11 cellular contexts compared by ENCODE assay signal in the genomic region with DNA sequence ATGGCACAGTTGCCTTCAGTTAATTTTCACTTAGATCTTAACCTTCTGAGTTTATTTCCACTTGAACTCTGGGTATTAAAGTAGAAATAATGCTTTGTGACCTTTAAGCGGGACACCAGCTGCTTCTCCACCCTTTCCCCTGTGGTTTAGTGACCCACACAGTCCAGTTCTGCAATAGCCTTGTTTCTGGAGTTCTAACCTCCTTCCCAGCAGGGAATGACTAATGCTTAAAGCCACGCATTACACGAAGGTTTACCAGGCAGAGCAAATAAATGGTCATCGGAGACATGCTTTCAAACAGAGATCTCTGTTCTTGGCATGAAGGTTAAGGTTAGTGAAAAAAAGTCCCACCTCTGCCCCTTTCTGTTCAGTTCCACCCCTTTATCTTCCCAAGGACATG. TPM values are rescaled to one million over a fixed set of nuclear protein-coding genes. Genes with fewer than 3 reads are reported as not detected.
A peak's percentile ranks its signal among the peaks of the same experiment; 100 is the strongest.
DNase-seq lines count a peak whose midpoint lies in the region; ATAC-seq, FAIRE-seq and TF ChIP-seq lines count a peak whose summit lies in the region.
"Had no signal": no experiment of that assay in that cellular context is flagged by ENCODE, and none has a peak within 500 bp of the region (broad histone marks: within the 10 kb centered on the region; RNA-seq: fewer than 3 reads in every experiment).

No MANE protein-coding gene starts in this region.

- POLR2A ChIA-PET in A549 (lab: Yijun Ruan, JAX), result no interaction called here

- no peaks in the 10 kb centered on the region for H3K36me3 ChIP-seq in RWPE2 (ENCODE audit: low read depth)

- FAIRE-seq in A549 (lab: Jason Lieb, UNC), result no peak
- FAIRE-seq: A204.1, GM12878 had no signal

- H3K4me1 Mint-ChIP-seq in nephron, result peaks cover 40% of the 10 kb centered on the region

- H3K27ac ChIP-seq in A549 (peak overlapping the region; percentile 25 to 63; a peak in 4 of 6 replicates), RWPE2 (ENCODE audit: poor library complexity, severe bottlenecking) (no peak overlapping the region), foreskin keratinocyte (no peak overlapping the region)

- CTCF ChIA-PET in A549 (lab: Yijun Ruan, JAX), result interaction anchor here (1.1 to 1.4 kb wide), 2 partner anchors 15 to 76 kb away, joined by 3 to 4 read pairs; no protein-coding TSS in a partner anchor

- no peak for TF ChIP-seq EP300 in A549 (IDR thresholded peaks at IDR 0.05)

- H3K4me1 ChIP-seq in A549 (peaks cover 15% of the 10 kb centered on the region), RWPE2 (ENCODE audit: insufficient read depth, poor library complexity, severe bottlenecking) (peaks cover 4% of the 10 kb centered on the region), foreskin keratinocyte (no peaks in the 10 kb centered on the region)

- H3K9me3 ChIP-seq in A549, result no peaks in the 10 kb centered on the region
- H3K9me3 ChIP-seq in RWPE2 (ENCODE audit: severe bottlenecking), result no peaks in the 10 kb centered on the region

- TF ChIP-seq RAD21 in A549 (conservative IDR thresholded peaks at IDR 0.05 in 1 of 2, IDR thresholded peaks at IDR 0.05 in 1 of 2), result no peak

- no peaks in the 10 kb centered on the region for H3K9me3 Mint-ChIP-seq in nephron

- peak; percentile 78; a peak in 5 of 6 replicates for ATAC-seq in A549
- ATAC-seq in RWPE2 (ENCODE audit: low read depth), result peak; percentile 75
- ATAC-seq in GM19023 (IDR thresholded peaks at IDR 0.05; ENCODE audit: unreplicated experiment), result no peak
- ATAC-seq in foreskin keratinocyte, result no peak
- ATAC-seq: GM12878 had no signal

- DNase-seq in A549 (ENCODE audit: low read depth in 1 of 2, low spot score in 1 of 2) (peak; percentile 12 to 25), RWPE2 (ENCODE audit: low spot score) (no peak), fibroblast of gingiva (ENCODE audit: low read depth) (peak; percentile 96), DMS 273 (lab: John Stamatoyannopoulos, UW; ENCODE audit: unreplicated experiment) (no peak), DMS 273 treated with DMSO at 0.1 percent for 48 hours (lab: John Stamatoyannopoulos, UW) (no peak), foreskin keratinocyte (no peak)
- DNase-seq: NCI-H1694 treated with DMSO at 0.1 percent for 48 hours had no signal

- TF ChIP-seq CTCF in A549 (IDR thresholded peaks at IDR 0.05) (no peak), RWPE2 (IDR thresholded peaks at IDR 0.05; ENCODE audit: poor library complexity, severe bottlenecking) (no peak), nephron (IDR thresholded peaks at IDR 0.05; ENCODE audit: unreplicated experiment in 3 of 3) (no peak), foreskin keratinocyte (conservative IDR thresholded peaks at IDR 0.05) (no peak)

- no peak for TF ChIP-seq POLR2A in A549 (IDR thresholded peaks at IDR 0.05; ENCODE audit: low read length)

- H3K27me3 Mint-ChIP-seq in nephron (ENCODE audit: low read depth), result peaks cover 4% of the 10 kb centered on the region

- WGBS in A549 (ENCODE audit: missing lambda C conversion rate), result 10% methylated on average over 4 of the region's 4 CpGs

- no peaks in the 10 kb centered on the region for H3K36me3 Mint-ChIP-seq in nephron (ENCODE audit: low read depth)

- peak overlapping the region; percentile 69 to 87 (median 87) for H3K27ac Mint-ChIP-seq in nephron

- H3K4me3 ChIP-seq in A549, result no peak overlapping the region
- H3K4me3 ChIP-seq in RWPE2 (ENCODE audit: severe bottlenecking), result no peak overlapping the region
- H3K4me3 ChIP-seq: GM12878 had no signal

- no peaks in the 10 kb centered on the region for H3K27me3 ChIP-seq in RWPE2 (ENCODE audit: insufficient read depth, poor library complexity, severe bottlenecking)
- H3K27me3 ChIP-seq in foreskin keratinocyte, result peaks cover 23% of the 10 kb centered on the region

- no peak overlapping the region for H3K4me3 Mint-ChIP-seq in nephron

- H3K4me2 ChIP-seq in A549, result peak overlapping the region; percentile 55

TF ChIP-seq in A549, 52 proteins besides CTCF, POLR2A, EP300 and RAD21:
- no peak for TF ChIP-seq EHMT2 (IDR thresholded peaks at IDR 0.05; ENCODE audit: low read depth)
- TF ChIP-seq, protein P1, sequence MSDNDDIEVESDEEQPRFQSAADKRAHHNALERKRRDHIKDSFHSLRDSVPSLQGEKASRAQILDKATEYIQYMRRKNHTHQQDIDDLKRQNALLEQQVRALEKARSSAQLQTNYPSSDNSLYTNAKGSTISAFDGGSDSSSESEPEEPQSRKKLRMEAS (IDR thresholded peaks at IDR 0.05), result peak; percentile 37

RNA-seq across cellular contexts. Expression of gene MEDAG, which starts 25.3 kb away (rescaled TPM):
- 0.05 TPM in 1 of 2 replicates, not detected in the other for polyA plus RNA-seq in A549 (2011; rRNA removed)
- polyA plus RNA-seq in A549 (2012; cell fraction: cytosol; rRNA removed), result not detected in 2 replicates
- polyA plus RNA-seq in A549 (2012; cell fraction: nucleus; rRNA removed), result not detected in 2 replicates
- polyA plus RNA-seq in A549 (2017; fragmentation: RNase III; extraction: RNeasy Plus Mini Kit Qiagen cat#74134 plus additional on column Dnase treatment), result 0.05 to 0.21 TPM (median 0.09 TPM) in 3 replicates
- polyA minus RNA-seq in A549 (2011; rRNA and poly(A)+ RNA removed), result not detected in 2 replicates
- not detected in 2 replicates for total RNA-seq in foreskin keratinocyte
- not detected in 2 replicates for polyA plus RNA-seq in foreskin keratinocyte
- total RNA-seq: GM12878 had no signal

RNA-seq across cellular contexts. Expression of gene TEX26, which starts 51.7 kb away (rescaled TPM):
- polyA plus RNA-seq in A549 (2011; rRNA removed), result not detected in 2 replicates
- not detected in 2 replicates for polyA plus RNA-seq in A549 (2012; cell fraction: cytosol; rRNA removed)
- not detected in 2 replicates for polyA plus RNA-seq in A549 (2012; cell fraction: nucleus; rRNA removed)
- polyA plus RNA-seq in A549 (2017; fragmentation: RNase III; extraction: RNeasy Plus Mini Kit Qiagen cat#74134 plus additional on column Dnase treatment), result not detected in 3 replicates
- polyA minus RNA-seq in A549 (2011; rRNA and poly(A)+ RNA removed), result not detected in 2 replicates
- not detected in 2 replicates for total RNA-seq in foreskin keratinocyte
- not detected in 2 replicates for polyA plus RNA-seq in foreskin keratinocyte
- total RNA-seq: GM12878 had no signal
- polyA plus RNA-seq: GM12878 had no signal

Comparison
In these comparisons a context has a peak if more than half of its experiments do, and no peak if none do; other contexts are left out.
1. ATAC-seq: peak in A549 (2 of 2) and RWPE2 (single experiment); none in GM19023 (single experiment) and foreskin keratinocyte (single experiment).
2. DNase-seq: peak in A549 (2 of 2) and fibroblast of gingiva (single experiment); none in RWPE2 (single experiment), DMS 273 (single experiment), DMS 273 treated with DMSO at 0.1 percent for 48 hours (single experiment) and foreskin keratinocyte (0 of 2).
3. H3K27ac ChIP-seq: peak in A549 (2 of 2); none in RWPE2 (single experiment) and foreskin keratinocyte (single experiment).